ENCODE assay signal across 28 cellular contexts in the genomic region with DNA sequence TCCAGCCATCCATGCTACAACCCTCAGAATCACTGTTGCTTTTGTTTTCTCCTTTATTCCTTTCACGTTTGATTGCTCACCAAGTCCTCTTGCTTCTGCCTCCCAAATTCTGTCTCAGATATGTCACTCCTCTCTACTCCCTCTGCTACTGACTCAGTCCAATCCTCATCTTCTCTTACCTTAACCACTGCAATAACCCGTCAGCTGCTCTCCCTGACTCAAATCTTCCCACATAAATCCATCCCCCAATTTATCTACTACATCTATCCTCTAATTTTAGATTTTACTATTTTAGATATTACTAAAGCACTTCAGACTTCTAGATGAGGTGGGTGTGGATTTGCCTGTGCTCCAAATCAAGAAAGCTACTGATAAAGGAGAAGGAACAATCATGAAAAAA. TPM values are rescaled to one million over a fixed set of nuclear protein-coding genes. Genes with fewer than 3 reads are reported as not detected.
"Had no signal": no experiment of that assay in that cellular context is flagged by ENCODE, and none has a peak within 500 bp of the region (broad histone marks: within the 10 kb centered on the region; RNA-seq: fewer than 3 reads in every experiment).

No MANE protein-coding gene starts in this region.

- H3K4me2 ChIP-seq: KMS-11 had no signal

- H3K9ac ChIP-seq: KMS-11 had no signal

- H3K4me1 ChIP-seq: ascending aorta, body of pancreas, SJSA1 had no signal

- FAIRE-seq: bronchial epithelial cell had no signal

- H3K9me3 ChIP-seq: ascending aorta, body of pancreas, SJSA1 had no signal

- H3K4me3 Mint-ChIP-seq: activated CD8-positive, alpha-beta T cell treated with anti-CD3 and anti-CD28 coated beads, Interleukin-2, amount 10 ng/mL, durations not matched to agents 7 days and 5 days; activated naive CD8-positive, alpha-beta T cell treated with anti-CD3 and anti-CD28 coated beads, Interleukin-2, amount 50 U/mL, for 24 hours; activated T-helper 1 cell treated with anti-CD3 and anti-CD28 coated beads, Interleukin-12 subunit alpha, Interleukin-12 subunit beta, Interleukin-2, Interleukin-4 antibody, amounts not matched to agents 30 ng/mL and 10 ng/mL and 1 ng/mL, durations not matched to agents 14 hours and 24 hours and 36 hours; IgD-negative memory B cell; T-helper 2 cell treated with Interferon-gamma antibody and Interleukin-4, amounts not matched to agents 5 μg/mL and 100 μg/mL, for 36 hours; WTC11 had no signal

- H3K9me3 Mint-ChIP-seq: activated naive CD4-positive, alpha-beta T cell treated with anti-CD3 and anti-CD28 coated beads, Interleukin-2, amount 50 U/mL, for 72 hours; activated naive CD8-positive, alpha-beta T cell treated with anti-CD3 and anti-CD28 coated beads, Interleukin-2, amount 50 U/mL, for 24 hours; activated T-helper 1 cell treated with anti-CD3 and anti-CD28 coated beads, Interleukin-12 subunit alpha, Interleukin-12 subunit beta, Interleukin-2, Interleukin-4 antibody, amounts not matched to agents 30 ng/mL and 10 ng/mL and 1 ng/mL, durations not matched to agents 14 hours and 24 hours and 36 hours; IgD-negative memory B cell; T-helper 2 cell treated with Interferon-gamma antibody and Interleukin-4, amounts not matched to agents 5 μg/mL and 100 μg/mL, for 36 hours; WTC11 had no signal

- H3K27ac ChIP-seq: ascending aorta, body of pancreas, KMS-11, SJSA1 had no signal

- H3K27me3 Mint-ChIP-seq: activated naive CD8-positive, alpha-beta T cell treated with anti-CD3 and anti-CD28 coated beads, Interleukin-2, amount 50 U/mL, for 24 hours; IgD-negative memory B cell had no signal

- ATAC-seq: activated CD8-positive, alpha-beta T cell treated with anti-CD3 and anti-CD28 coated beads, Interleukin-2, amount 10 ng/mL, durations not matched to agents 7 days and 5 days; activated naive CD4-positive, alpha-beta T cell treated with anti-CD3 and anti-CD28 coated beads, Interleukin-2, amount 50 U/mL, for 72 hours; activated naive CD8-positive, alpha-beta T cell treated with anti-CD3 and anti-CD28 coated beads, Interleukin-2, amount 50 U/mL, for 24 hours; body of pancreas; Panc1; SK-N-SH treated with all-trans-retinoic acid at 6 μM for 48 hours; WTC11 had no signal

- H3K4me1 Mint-ChIP-seq: activated naive CD8-positive, alpha-beta T cell treated with anti-CD3 and anti-CD28 coated beads, Interleukin-2, amount 50 U/mL, for 24 hours; IgD-negative memory B cell; WTC11 had no signal

- DNase-seq: activated CD4-positive, alpha-beta T cell treated with anti-CD3 and anti-CD28 coated beads for 48 hours; activated CD4-positive, alpha-beta T cell treated with anti-CD3 and anti-CD28 coated beads, Interleukin-2, amount 50 U/mL, for 4 hours; activated CD4-positive, CD25-positive, alpha-beta regulatory T cell treated with anti-CD3 and anti-CD28 coated beads, Interleukin-2, amount 50 U/mL, for 72 hours; activated CD8-positive, alpha-beta memory T cell treated with anti-CD3 and anti-CD28 coated beads, Interleukin-2, amount 50 U/mL, for 48 hours; activated CD8-positive, alpha-beta T cell treated with anti-CD3 and anti-CD28 coated beads, Interleukin-2, amount 10 ng/mL, durations not matched to agents 7 days and 5 days; activated effector memory CD4-positive, alpha-beta T cell treated with Interleukin-2 at 50 U/mL for 16 hours; activated naive CD4-positive, alpha-beta T cell treated with Interleukin-2 at 50 U/mL for 16 hours; activated naive CD8-positive, alpha-beta T cell treated with anti-CD3 and anti-CD28 coated beads, Interleukin-2, amount 50 U/mL, for 24 hours; activated T-cell treated with anti-CD3 and anti-CD28 coated beads, Interleukin-2, amount 50 U/mL, for 1 hour; amniotic stem cell; body of pancreas; NCI-H1092; NCI-H1417; NCI-H1930; NCI-H2171; NCI-H526; SHP77 had no signal

- H3K27me3 ChIP-seq: ascending aorta, body of pancreas, SJSA1 had no signal

- H3K4me3 ChIP-seq: ascending aorta, body of pancreas, SJSA1 had no signal

RNA-seq across cellular contexts. Expression of gene ACYP1, which starts 37.9 kb away (rescaled TPM):
- total RNA-seq: ascending aorta had no signal

RNA-seq across cellular contexts. Expression of gene ZC2HC1C, which starts 43.6 kb away (rescaled TPM):
- total RNA-seq: ascending aorta had no signal
